In genomic region chr5:42520203-42520602, GRCh38 we compare ENCODE assay signal across 16 cellular contexts.
DNase-seq lines count a peak whose midpoint lies in the region; ATAC-seq and TF ChIP-seq lines count a peak whose summit lies in the region.
"Had no signal": no experiment of that assay in that cellular context is flagged by ENCODE, and none has a peak within 500 bp of the region (broad histone marks: within the 10 kb centered on the region; RNA-seq: fewer than 3 reads in every experiment).

No MANE protein-coding gene starts in this region.

- TF ChIP-seq POLR2A in transverse colon (IDR thresholded peaks at IDR 0.05) (no peak), sigmoid colon (IDR thresholded peaks at IDR 0.05) (no peak), thyroid gland (IDR thresholded peaks at IDR 0.05) (no peak)

- no peak for TF ChIP-seq CTCF in colonic mucosa (IDR thresholded peaks at IDR 0.05)
- peak in 3 of 5 experiments; percentile 9 to 51 (median 36) for TF ChIP-seq CTCF in transverse colon (IDR thresholded peaks at IDR 0.05)
- no peak for TF ChIP-seq CTCF in sigmoid colon (IDR thresholded peaks at IDR 0.05)
- TF ChIP-seq CTCF in thyroid gland (IDR thresholded peaks at IDR 0.05) = no peak
- no peak for TF ChIP-seq CTCF in upper lobe of right lung (IDR thresholded peaks at IDR 0.05)

- intact Hi-C loops in colonic mucosa (cut with DNase I) = no loop called here
- intact Hi-C loops in transverse colon (cut with DNase I; ENCODE audit: low total_unique reads) = no loop called here
- intact Hi-C loops in sigmoid colon (cut with DNase I) = no loop called here
- intact Hi-C loops in thyroid gland (cut with DNase I) = no loop called here
- intact Hi-C loops in upper lobe of right lung (cut with DNase I) = no loop called here

- no peak for ATAC-seq in upper lobe of right lung
- ATAC-seq: HepG2 had no signal

- no peaks in the 10 kb centered on the region for H3K36me3 ChIP-seq in colonic mucosa
- no peaks in the 10 kb centered on the region for H3K36me3 ChIP-seq in mucosa of rectum (ENCODE audit: control insufficient read depth in 2 of 2, insufficient read depth in 2 of 2, low read length in 2 of 2)
- H3K36me3 ChIP-seq in transverse colon = no peaks in the 10 kb centered on the region
- H3K36me3 ChIP-seq in sigmoid colon = no peaks in the 10 kb centered on the region
- H3K36me3 ChIP-seq in thyroid gland = no peaks in the 10 kb centered on the region
- H3K36me3 ChIP-seq in upper lobe of right lung = no peaks in the 10 kb centered on the region
- H3K36me3 ChIP-seq: HAP-1 had no signal

- no peak overlapping the region for H3K4me3 ChIP-seq in colonic mucosa
- no peak overlapping the region for H3K4me3 ChIP-seq in mucosa of rectum (ENCODE audit: low read length in 2 of 2)
- no peak overlapping the region for H3K4me3 ChIP-seq in transverse colon
- H3K4me3 ChIP-seq in sigmoid colon = no peak overlapping the region
- no peak overlapping the region for H3K4me3 ChIP-seq in thyroid gland (replicated peaks in 1 of 3)
- no peak overlapping the region for H3K4me3 ChIP-seq in upper lobe of right lung
- H3K4me3 ChIP-seq: HAP-1 had no signal

- peak; percentile 14 for DNase-seq in DMS153 (lab: John Stamatoyannopoulos, UW)
- DNase-seq in DMS153 treated with DMSO at 0.1 percent for 48 hours (lab: John Stamatoyannopoulos, UW; ENCODE audit: unreplicated experiment) = no peak
- DNase-seq in colonic mucosa = peak; percentile 36
- DNase-seq in transverse colon = no peak
- no peak for DNase-seq in sigmoid colon
- no peak for DNase-seq in thyroid gland
- DNase-seq in upper lobe of right lung = no peak
- DNase-seq: Calu3; CD4-positive, CD25-positive, alpha-beta regulatory T cell; DMS 273 treated with DMSO at 0.1 percent for 48 hours; DMS79 treated with DMSO at 0.1 percent for 48 hours; EL had no signal

- TF ChIP-seq EP300 in transverse colon (IDR thresholded peaks at IDR 0.05; ENCODE audit: low read depth) (no peak), sigmoid colon (IDR thresholded peaks at IDR 0.05) (no peak)

- H3K9me3 ChIP-seq in colonic mucosa = no peaks in the 10 kb centered on the region
- no peaks in the 10 kb centered on the region for H3K9me3 ChIP-seq in mucosa of rectum (ENCODE audit: control insufficient read depth in 2 of 2, low read length in 2 of 2)
- H3K9me3 ChIP-seq in transverse colon = no peaks in the 10 kb centered on the region
- no peaks in the 10 kb centered on the region for H3K9me3 ChIP-seq in sigmoid colon
- no peaks in the 10 kb centered on the region for H3K9me3 ChIP-seq in thyroid gland
- no peaks in the 10 kb centered on the region for H3K9me3 ChIP-seq in upper lobe of right lung
- H3K9me3 ChIP-seq: HAP-1 had no signal

- H3K27ac ChIP-seq in colonic mucosa (peak overlapping the region; percentile 58), mucosa of rectum (ENCODE audit: low read depth in 2 of 2, low read length in 2 of 2) (peak overlapping the region; percentile 13 to 71), transverse colon (peak overlapping the region; percentile 38 to 70 (median 62)), sigmoid colon (no peak overlapping the region), thyroid gland (no peak overlapping the region), upper lobe of right lung (no peak overlapping the region)
- H3K27ac ChIP-seq: 22Rv1 had no signal

- H3K27me3 ChIP-seq in colonic mucosa (no peaks in the 10 kb centered on the region), mucosa of rectum (ENCODE audit: control insufficient read depth in 2 of 2, insufficient read depth in 2 of 2, low read length in 2 of 2) (no peaks in the 10 kb centered on the region), transverse colon (no peaks in the 10 kb centered on the region), sigmoid colon (no peaks in the 10 kb centered on the region), thyroid gland (no peaks in the 10 kb centered on the region), upper lobe of right lung (no peaks in the 10 kb centered on the region)

- H3K9ac ChIP-seq in colonic mucosa (ENCODE audit: low read depth in 2 of 2, low read length in 2 of 2) (peak overlapping the region in 1 of 2 donors; percentile 21), mucosa of rectum (ENCODE audit: low read depth in 1 of 2, low read length in 2 of 2) (no peak overlapping the region)

- in situ Hi-C loops in transverse colon (cut with MboI; ENCODE audit: low pct_ligation_motif_present in 1 of 4, low pct_unique_long_range_greater_than_20kb in 1 of 4, low sequenced_read_pairs in 3 of 4) = no loop called here

- H3K4me1 ChIP-seq in colonic mucosa = no peaks in the 10 kb centered on the region
- peaks cover 3 to 37% of the 10 kb centered on the region in 2 donors for H3K4me1 ChIP-seq in mucosa of rectum (ENCODE audit: control insufficient read depth in 2 of 2, insufficient read depth in 2 of 2, low read length in 2 of 2)
- peaks cover 8 to 73% (median 36%) of the 10 kb centered on the region in 4 donors for H3K4me1 ChIP-seq in transverse colon
- peaks cover 0 to 51% (median 33%) of the 10 kb centered on the region in 4 donors for H3K4me1 ChIP-seq in sigmoid colon
- H3K4me1 ChIP-seq in thyroid gland = peaks cover 7 to 13% of the 10 kb centered on the region in 2 donors
- no peaks in the 10 kb centered on the region for H3K4me1 ChIP-seq in upper lobe of right lung
- H3K4me1 ChIP-seq: HAP-1 had no signal

Comparison
In these comparisons a context has a peak if more than half of its experiments do, and no peak if none do; other contexts are left out.
1. DNase-seq: peak in DMS153 (single experiment) and colonic mucosa (single experiment); none in DMS153 treated with DMSO at 0.1 percent for 48 hours (single experiment), transverse colon (single experiment), sigmoid colon (single experiment), thyroid gland (0 of 2) and upper lobe of right lung (single experiment).
2. H3K27ac ChIP-seq: peak in colonic mucosa (single experiment), mucosa of rectum (2 of 2) and transverse colon (4 of 4); none in sigmoid colon (0 of 4), thyroid gland (0 of 3) and upper lobe of right lung (single experiment).
3. CTCF ChIP-seq: peak in transverse colon (3 of 5); none in colonic mucosa (single experiment), sigmoid colon (0 of 4), thyroid gland (0 of 6) and upper lobe of right lung (single experiment).